Comparison of ENCODE assay signal across 1 cellular context in the genomic region with DNA sequence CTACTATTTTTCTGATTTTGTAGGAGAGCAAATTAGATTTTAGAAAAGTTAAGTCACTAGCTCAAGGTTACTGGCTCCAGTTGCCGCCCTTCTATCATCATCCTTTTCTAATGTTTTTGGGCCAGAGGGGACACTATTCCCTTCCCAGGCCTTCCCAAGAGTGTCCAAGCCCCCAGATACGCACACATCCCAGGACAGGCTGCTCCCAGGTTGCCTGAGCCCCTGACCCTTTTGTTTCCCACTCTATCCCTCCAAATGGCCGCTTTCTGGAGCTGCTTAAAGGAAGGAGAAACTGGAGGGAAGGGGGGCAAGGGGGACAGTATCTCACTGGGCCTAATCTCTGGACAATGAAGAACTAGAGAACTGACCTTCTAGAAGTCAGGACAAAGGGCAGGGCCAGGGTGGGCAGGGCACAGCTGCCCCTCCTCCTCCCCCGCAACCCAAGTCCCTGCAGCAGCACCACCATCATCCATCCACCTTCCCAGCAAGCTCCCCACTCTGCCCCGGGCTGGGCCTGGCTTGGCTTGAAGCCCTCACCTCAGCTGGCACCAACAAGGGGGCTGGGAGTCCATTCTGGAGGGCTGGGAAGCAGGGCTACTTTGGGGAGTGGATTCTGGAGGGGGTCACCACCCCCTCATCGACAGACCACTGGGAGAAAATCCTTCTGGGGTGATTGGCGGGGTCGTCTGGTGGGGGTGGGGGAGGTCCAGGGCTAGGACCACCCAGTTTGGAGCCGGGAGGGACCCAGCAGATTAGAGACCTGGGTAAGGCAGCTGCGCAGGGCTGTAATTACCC.
TF ChIP-seq lines count a peak whose summit lies in the region.

No MANE protein-coding gene starts in this region.

TF ChIP-seq in HepG2, 621 proteins besides CTCF, POLR2A, EP300 and RAD21 (continued from another document):
- 0 out of 2 replicates have a peak, but pooled peaks have one; percentile 21 for TF ChIP-seq POGZ (CRISPR knock-in tag; IDR thresholded peaks at IDR 0.05)
- TF ChIP-seq HDAC1 (CRISPR knock-in tag; IDR thresholded peaks at IDR 0.05), result 0 out of 2 replicates have a peak, but pooled peaks have one; percentile 4
